11 cellular contexts compared by ENCODE assay signal in the genomic region with DNA sequence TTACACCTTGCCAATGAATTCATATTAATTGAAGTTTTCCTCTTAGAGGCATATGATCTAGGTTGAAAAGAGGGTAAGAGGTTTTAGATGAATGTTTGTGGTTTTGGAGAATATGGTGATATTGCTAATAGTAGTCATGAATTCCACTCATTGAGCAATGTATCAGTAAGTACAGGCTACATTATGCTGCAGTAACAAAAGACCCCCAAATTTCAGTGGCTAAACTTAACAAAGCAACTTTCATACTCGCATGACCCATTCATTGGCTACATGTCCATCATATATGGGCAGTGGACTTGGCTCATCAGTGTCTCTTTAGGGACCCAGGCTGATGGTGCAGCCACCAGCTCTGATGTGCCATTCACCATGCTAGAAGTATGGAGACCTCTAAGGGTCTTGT.
"Had no signal": no experiment of that assay in that cellular context is flagged by ENCODE, and none has a peak within 500 bp of the region (broad histone marks: within the 10 kb centered on the region; RNA-seq: fewer than 3 reads in every experiment).

No MANE protein-coding gene starts in this region.

- H3K27ac ChIP-seq: GM23248 had no signal

- H2AFZ ChIP-seq: GM23248, GM23338 had no signal

- DNase-seq: GM23248, GOT3, H7, H9, HCEC 1CT, HFFc6 had no signal

- ATAC-seq: GM23338, HCT116 had no signal

- H3K36me3 ChIP-seq: HAP-1 had no signal

- H3K4me3 ChIP-seq: GM23248, GM23338, HAP-1 had no signal

- H3K4me2 ChIP-seq: GM23338 had no signal

- H3K9ac ChIP-seq: GM23248 had no signal

- FAIRE-seq: H1, H54 had no signal
